23 cellular contexts compared by ENCODE assay signal in the genomic region with DNA sequence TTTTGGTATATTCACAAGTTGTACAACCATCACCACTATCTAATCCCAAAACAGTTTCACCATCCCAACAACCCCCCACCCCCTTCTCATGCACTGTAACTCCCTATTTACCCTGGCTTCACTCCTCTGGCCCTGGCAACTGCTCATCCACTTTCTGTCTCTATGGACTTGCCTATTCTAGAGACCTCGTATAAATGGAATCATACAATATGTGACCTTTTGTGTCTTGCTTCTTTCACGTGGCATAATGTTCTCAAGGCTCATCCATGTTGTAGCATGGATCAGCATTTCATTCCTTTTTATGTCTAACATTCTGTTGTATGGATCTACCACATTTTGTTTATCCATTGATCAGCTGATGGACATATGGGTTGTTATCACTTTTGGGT. TPM values are rescaled to one million over a fixed set of nuclear protein-coding genes. Genes with fewer than 3 reads are reported as not detected.
A peak's percentile ranks its signal among the peaks of the same experiment; 100 is the strongest.
DNase-seq lines count a peak whose midpoint lies in the region; ATAC-seq and TF ChIP-seq lines count a peak whose summit lies in the region.
"Had no signal": no experiment of that assay in that cellular context is flagged by ENCODE, and none has a peak within 500 bp of the region (broad histone marks: within the 10 kb centered on the region; RNA-seq: fewer than 3 reads in every experiment).

No MANE protein-coding gene starts in this region.

- no peaks in the 10 kb centered on the region for H3K36me3 ChIP-seq in CD8-positive, alpha-beta memory T cell (ENCODE audit: insufficient read depth, low read length)
- no peaks in the 10 kb centered on the region for H3K36me3 ChIP-seq in psoas muscle (ENCODE audit: insufficient read depth in 1 of 2, low read depth in 1 of 2)
- H3K36me3 ChIP-seq in stomach = no peaks in the 10 kb centered on the region
- H3K36me3 ChIP-seq: HAP-1 had no signal

- TF ChIP-seq EP300 in stomach (IDR thresholded peaks at IDR 0.05) = no peak

- peak overlapping the region; percentile 16 for H3K27ac ChIP-seq in CD8-positive, alpha-beta memory T cell (ENCODE audit: low read depth, low read length)
- peak overlapping the region; percentile 30 for H3K27ac ChIP-seq in psoas muscle
- H3K27ac ChIP-seq in stomach = no peak overlapping the region
- H3K27ac ChIP-seq: C4-2B had no signal

- H3K4me3 Mint-ChIP-seq in CD8-positive, alpha-beta memory T cell = no peak overlapping the region
- no peak overlapping the region for H3K4me3 Mint-ChIP-seq in T-helper 17 cell
- H3K4me3 Mint-ChIP-seq: GM23338 had no signal

- H3K4me3 ChIP-seq in CD8-positive, alpha-beta memory T cell (ENCODE audit: low read length) = no peak overlapping the region
- no peak overlapping the region for H3K4me3 ChIP-seq in psoas muscle
- H3K4me3 ChIP-seq in stomach = no peak overlapping the region
- H3K4me3 ChIP-seq: GM12878, GM23338, HAP-1 had no signal

- H3K36me3 Mint-ChIP-seq in CD8-positive, alpha-beta memory T cell = no peaks in the 10 kb centered on the region
- peaks cover 2% of the 10 kb centered on the region for H3K36me3 Mint-ChIP-seq in T-helper 17 cell (ENCODE audit: low read depth)

- ATAC-seq in T-helper 17 cell (no peak), psoas muscle (no peak)
- ATAC-seq: GM12878, GM23338, Panc1, SK-N-SH treated with all-trans-retinoic acid at 6 μM for 48 hours had no signal

- no peaks in the 10 kb centered on the region for H3K27me3 Mint-ChIP-seq in CD8-positive, alpha-beta memory T cell
- H3K27me3 Mint-ChIP-seq in T-helper 17 cell = no peaks in the 10 kb centered on the region

- H3K27ac Mint-ChIP-seq in CD8-positive, alpha-beta memory T cell = peak overlapping the region in 3 of 8 donors; percentile 16 to 67 (median 34)
- H3K27ac Mint-ChIP-seq in T-helper 17 cell = peak overlapping the region; percentile 43
- H3K27ac Mint-ChIP-seq: GM23338 had no signal

- peaks cover 20 to 29% (median 24%) of the 10 kb centered on the region in 3 donors for H3K4me1 Mint-ChIP-seq in CD8-positive, alpha-beta memory T cell
- peaks cover 39% of the 10 kb centered on the region for H3K4me1 Mint-ChIP-seq in T-helper 17 cell

- POLR2A ChIA-PET in CD8-positive, alpha-beta memory T cell (lab: Charles Lee) = interaction anchor here (0.6 kb wide), 1 partner anchor 697 kb away, joined by 3 read pairs; no protein-coding TSS in a partner anchor

- H3K27me3 ChIP-seq in CD8-positive, alpha-beta memory T cell (ENCODE audit: insufficient read depth, low read length, poor library complexity, severe bottlenecking) = no peaks in the 10 kb centered on the region
- no peaks in the 10 kb centered on the region for H3K27me3 ChIP-seq in psoas muscle (ENCODE audit: insufficient read depth in 3 of 3, low read length in 2 of 3)
- no peaks in the 10 kb centered on the region for H3K27me3 ChIP-seq in stomach

- H3K9me3 ChIP-seq in CD8-positive, alpha-beta memory T cell (ENCODE audit: low read length) = no peaks in the 10 kb centered on the region
- H3K9me3 ChIP-seq in T-helper 17 cell (ENCODE audit: control insufficient read depth, low read length, poor library complexity, severe bottlenecking) (no peaks in the 10 kb centered on the region), psoas muscle (no peaks in the 10 kb centered on the region), stomach (no peaks in the 10 kb centered on the region)
- H3K9me3 ChIP-seq: HAP-1 had no signal

- CTCF ChIA-PET in CD8-positive, alpha-beta memory T cell (lab: Charles Lee) = no interaction called here

- no peaks in the 10 kb centered on the region for H3K9me3 Mint-ChIP-seq in CD8-positive, alpha-beta memory T cell
- H3K9me3 Mint-ChIP-seq: GM23338 had no signal

- 40 to 53% (median 42%) methylated on average over 2 of the region's 2 CpGs for WGBS in psoas muscle, 3 donors
- 61 to 74% (median 73%) methylated on average over 2 of the region's 2 CpGs for WGBS in stomach, 5 donors

- no peak for TF ChIP-seq POLR2A in stomach (IDR thresholded peaks at IDR 0.05)

- H3K4me1 ChIP-seq in CD8-positive, alpha-beta memory T cell (ENCODE audit: insufficient read depth, low read length) = peaks cover 19% of the 10 kb centered on the region
- H3K4me1 ChIP-seq in psoas muscle (peaks cover 44% of the 10 kb centered on the region), stomach (peaks cover 3 to 28% (median 22%) of the 10 kb centered on the region in 4 donors)

- DNase-seq in NCI-H526 (lab: John Stamatoyannopoulos, UW) (peak; percentile 33 to 48), NCI-H526 treated with DMSO at 0.1 percent for 48 hours (lab: John Stamatoyannopoulos, UW) (no peak), T-helper 17 cell (no peak), psoas muscle (no peak), stomach (no peak), MV-4-11 (lab: John Stamatoyannopoulos, UW) (no peak)
- DNase-seq in CD8-positive, alpha-beta memory T cell = no peak
- DNase-seq: 8988T; COR-L47; DND-41; KG1; NCI-H1417 treated with DMSO at 0.1 percent for 48 hours; NCI-H187; NCI-H446 treated with DMSO at 0.1 percent for 48 hours; NK-92 treated with Interleukin-12 subunit alpha and Interleukin-12 subunit beta, amount 100 ng/mL, for 24 hours; SIG-M5 had no signal

- TF ChIP-seq CTCF in psoas muscle (IDR thresholded peaks at IDR 0.05) (no peak), stomach (IDR thresholded peaks at IDR 0.05) (no peak)

- intact Hi-C loops in psoas muscle (cut with DNase I) = no loop called here
- intact Hi-C loops in stomach (cut with DNase I; ENCODE audit: low total_unique reads) = no loop called here

RNA-seq across cellular contexts. Expression of a gene that starts 46.1 kb away (rescaled TPM):
- total RNA-seq in CD8-positive, alpha-beta memory T cell = 1 to 10 TPM; 8.9 to 9.1 TPM
- 10.4 TPM for polyA plus RNA-seq in CD8-positive, alpha-beta memory T cell
- 100 to 1,000 TPM in 1 of 2 donors, 10 to 100 TPM in 1; 77.3 to 108 TPM for total RNA-seq in T-helper 17 cell
- 10 to 100 TPM; 10.3 to 16.5 (median 12.7) TPM for total RNA-seq in psoas muscle
- polyA plus RNA-seq in psoas muscle = 10 to 100 TPM in 1 of 3 donors, 1 to 10 TPM in 2; 2.7 to 13.1 (median 6.4) TPM
- total RNA-seq in stomach = 10 to 100 TPM in 2 of 5 donors, 1 to 10 TPM in 2, under 1 TPM in 1; 0.58 to 57.6 (median 5.9) TPM
- polyA plus RNA-seq in stomach = 1 to 10 TPM; 3.4 to 6.6 (median 3.9) TPM

RNA-seq across cellular contexts. Expression of a gene that starts 46.6 kb away (rescaled TPM):
- total RNA-seq in CD8-positive, alpha-beta memory T cell = under 1 TPM; 0.44 to 0.83 TPM
- 0.37 TPM for polyA plus RNA-seq in CD8-positive, alpha-beta memory T cell
- total RNA-seq in T-helper 17 cell = 1 to 10 TPM; 1.3 to 3.1 TPM
- total RNA-seq in psoas muscle = under 1 TPM; 0.34 to 0.64 (median 0.39) TPM
- polyA plus RNA-seq in psoas muscle = 1 to 10 TPM in 2 of 3 donors, under 1 TPM in 1; 0.56 to 4.1 (median 1.2) TPM
- total RNA-seq in stomach = 1 to 10 TPM in 2 of 5 donors, under 1 TPM in 1, not detected in 2; 0.89 to 2.9 (median 1.7) TPM
- 1 to 10 TPM; 1.2 to 1.8 (median 1.8) TPM for polyA plus RNA-seq in stomach
- total RNA-seq: HT1080 had no signal

Comparison
In these comparisons a context has a peak if more than half of its experiments do, and no peak if none do; other contexts are left out.
1. DNase-seq: peak in NCI-H526 (2 of 2); none in NCI-H526 treated with DMSO at 0.1 percent for 48 hours (single experiment), CD8-positive, alpha-beta memory T cell (0 of 5), T-helper 17 cell (0 of 3), psoas muscle (0 of 2), stomach (single experiment) and MV-4-11 (single experiment).
2. H3K27ac ChIP-seq: peak in CD8-positive, alpha-beta memory T cell (single experiment) and psoas muscle (single experiment); none in stomach (0 of 5).